ENCODE assay signal across 37 cellular contexts in genomic region chr15:22890296-22890695, GRCh38.
"Had no signal": no experiment of that assay in that cellular context is flagged by ENCODE, and none has a peak within 500 bp of the region (broad histone marks: within the 10 kb centered on the region; RNA-seq: fewer than 3 reads in every experiment).

No MANE protein-coding gene starts in this region.

- H3K4me3 Mint-ChIP-seq: activated B cell treated with CpG ODN at 0.5 μM for 24 hours; activated CD4-positive, alpha-beta memory T cell treated with anti-CD3 and anti-CD28 coated beads for 36 hours; activated CD8-positive, alpha-beta memory T cell treated with anti-CD3 and anti-CD28 coated beads, Interleukin-2, amount 10 ng/mL, durations not matched to agents 7 days and 5 days; activated CD8-positive, alpha-beta T cell treated with anti-CD3 and anti-CD28 coated beads, Interleukin-2, amount 10 ng/mL, durations not matched to agents 7 days and 5 days; activated naive CD4-positive, alpha-beta T cell treated with anti-CD3 and anti-CD28 coated beads for 36 hours; activated naive CD4-positive, alpha-beta T cell treated with anti-CD3 and anti-CD28 coated beads, Interleukin-2, amount 50 U/mL, for 24 hours; activated naive CD8-positive, alpha-beta T cell treated with anti-CD3 and anti-CD28 coated beads for 36 hours; activated naive CD8-positive, alpha-beta T cell treated with anti-CD3 and anti-CD28 coated beads, Interleukin-2, amount 50 U/mL, for 24 hours; activated T-helper 1 cell treated with anti-CD3 and anti-CD28 coated beads, Interleukin-12 subunit alpha, Interleukin-12 subunit beta, Interleukin-2, Interleukin-4 antibody, amounts not matched to agents 30 ng/mL and 10 ng/mL and 1 ng/mL, durations not matched to agents 14 hours and 24 hours and 36 hours; brain; dendritic cell treated with granulocyte-macrophage colony-stimulating factor and Interleukin-4, amounts not matched to agents 40 ng/mL and 50 ng/mL, for 4 days; endodermal cell; T-helper 17 cell; T-helper 2 cell treated with Interferon-gamma antibody and Interleukin-4, amounts not matched to agents 5 μg/mL and 100 μg/mL, for 36 hours had no signal

- H3K4me1 Mint-ChIP-seq: activated B cell treated with CpG ODN at 0.5 μM for 24 hours; activated naive CD4-positive, alpha-beta T cell treated with anti-CD3 and anti-CD28 coated beads, Interleukin-2, amount 50 U/mL, for 24 hours; activated naive CD8-positive, alpha-beta T cell treated with anti-CD3 and anti-CD28 coated beads for 36 hours; activated naive CD8-positive, alpha-beta T cell treated with anti-CD3 and anti-CD28 coated beads, Interleukin-2, amount 50 U/mL, for 24 hours had no signal

- H3K9me3 Mint-ChIP-seq: activated B cell treated with CpG ODN at 0.5 μM for 24 hours; activated CD4-positive, alpha-beta memory T cell treated with anti-CD3 and anti-CD28 coated beads for 36 hours; activated naive CD4-positive, alpha-beta T cell treated with anti-CD3 and anti-CD28 coated beads for 36 hours; activated naive CD4-positive, alpha-beta T cell treated with anti-CD3 and anti-CD28 coated beads, Interleukin-2, amount 50 U/mL, for 24 hours; activated naive CD8-positive, alpha-beta T cell treated with anti-CD3 and anti-CD28 coated beads for 36 hours; activated naive CD8-positive, alpha-beta T cell treated with anti-CD3 and anti-CD28 coated beads, Interleukin-2, amount 50 U/mL, for 24 hours; activated T-helper 1 cell treated with anti-CD3 and anti-CD28 coated beads, Interleukin-12 subunit alpha, Interleukin-12 subunit beta, Interleukin-2, Interleukin-4 antibody, amounts not matched to agents 30 ng/mL and 10 ng/mL and 1 ng/mL, durations not matched to agents 14 hours and 24 hours and 36 hours; activated T-helper 2 cell treated with anti-CD3 and anti-CD28 coated beads, Interferon-gamma antibody, Interleukin-2, Interleukin-4, amounts not matched to agents 10 μg/mL and 5 μg/mL and 100 μg/mL, durations not matched to agents 14 hours and 24 hours and 36 hours; brain; dendritic cell treated with granulocyte-macrophage colony-stimulating factor and Interleukin-4, amounts not matched to agents 40 ng/mL and 50 ng/mL, for 4 days; endodermal cell; T-helper 2 cell treated with Interferon-gamma antibody and Interleukin-4, amounts not matched to agents 5 μg/mL and 100 μg/mL, for 36 hours had no signal

- H3K27ac Mint-ChIP-seq: activated B cell treated with CpG ODN at 0.5 μM for 24 hours; activated CD4-positive, alpha-beta memory T cell treated with anti-CD3 and anti-CD28 coated beads for 36 hours; activated CD8-positive, alpha-beta memory T cell treated with anti-CD3 and anti-CD28 coated beads, Interleukin-2, amount 10 ng/mL, durations not matched to agents 7 days and 5 days; activated CD8-positive, alpha-beta T cell treated with anti-CD3 and anti-CD28 coated beads, Interleukin-2, amount 10 ng/mL, durations not matched to agents 7 days and 5 days; activated naive CD4-positive, alpha-beta T cell treated with anti-CD3 and anti-CD28 coated beads for 36 hours; activated naive CD4-positive, alpha-beta T cell treated with anti-CD3 and anti-CD28 coated beads, Interleukin-2, amount 50 U/mL, for 24 hours; activated naive CD8-positive, alpha-beta T cell treated with anti-CD3 and anti-CD28 coated beads for 36 hours; activated naive CD8-positive, alpha-beta T cell treated with anti-CD3 and anti-CD28 coated beads, Interleukin-2, amount 50 U/mL, for 24 hours; activated T-helper 1 cell treated with anti-CD3 and anti-CD28 coated beads, Interleukin-12 subunit alpha, Interleukin-12 subunit beta, Interleukin-2, Interleukin-4 antibody, amounts not matched to agents 30 ng/mL and 10 ng/mL and 1 ng/mL, durations not matched to agents 14 hours and 24 hours and 36 hours; activated T-helper 2 cell treated with anti-CD3 and anti-CD28 coated beads, Interferon-gamma antibody, Interleukin-2, Interleukin-4, amounts not matched to agents 10 μg/mL and 5 μg/mL and 100 μg/mL, durations not matched to agents 14 hours and 24 hours and 36 hours; dendritic cell treated with granulocyte-macrophage colony-stimulating factor and Interleukin-4, amounts not matched to agents 40 ng/mL and 50 ng/mL, for 4 days; endodermal cell; T-helper 2 cell treated with Interferon-gamma antibody and Interleukin-4, amounts not matched to agents 5 μg/mL and 100 μg/mL, for 36 hours had no signal

- DNase-seq: activated B cell treated with CpG ODN at 0.5 μM for 24 hours; activated CD4-positive, alpha-beta memory T cell treated with anti-CD3 and anti-CD28 coated beads for 36 hours; activated CD4-positive, alpha-beta T cell treated with anti-CD3 and anti-CD28 coated beads for 48 hours; activated CD8-positive, alpha-beta memory T cell treated with anti-CD3 and anti-CD28 coated beads, Interleukin-2, amount 10 ng/mL, durations not matched to agents 7 days and 5 days; activated CD8-positive, alpha-beta memory T cell treated with anti-CD3 and anti-CD28 coated beads, Interleukin-2, amount 50 U/mL, for 4 hours; activated CD8-positive, alpha-beta T cell treated with anti-CD3 and anti-CD28 coated beads, Interleukin-2, amount 10 ng/mL, durations not matched to agents 7 days and 5 days; activated effector memory CD4-positive, alpha-beta T cell treated with anti-CD3 and anti-CD28 coated beads, Interleukin-2, amount 50 U/mL, for 16 hours; activated naive CD4-positive, alpha-beta T cell treated with anti-CD3 and anti-CD28 coated beads for 36 hours; activated naive CD8-positive, alpha-beta T cell treated with anti-CD3 and anti-CD28 coated beads for 36 hours; activated naive CD8-positive, alpha-beta T cell treated with anti-CD3 and anti-CD28 coated beads, Interleukin-2, amount 50 U/mL, for 24 hours; activated T-cell treated with anti-CD3 and anti-CD28 coated beads, Interleukin-2, amount 50 U/mL, for 1 hour; activated T-cell treated with anti-CD3 and anti-CD28 coated beads, Interleukin-2, amount 50 U/mL, for 48 hours; adrenal gland; amygdala; central memory CD4-positive, alpha-beta T cell; cerebellar nuclear complex; effector memory CD4-positive, alpha-beta T cell; endodermal cell; foreskin fibroblast; heart left ventricle; T-helper 1 cell; T-helper 17 cell; T1000; WERI-Rb-1 had no signal

- H3K4me3 ChIP-seq: adrenal gland, ascending aorta, breast epithelium, cardiac muscle cell, coronary artery, dorsolateral prefrontal cortex, heart left ventricle had no signal

- H3K36me3 Mint-ChIP-seq: activated CD4-positive, alpha-beta memory T cell treated with anti-CD3 and anti-CD28 coated beads for 36 hours; activated CD8-positive, alpha-beta memory T cell treated with anti-CD3 and anti-CD28 coated beads, Interleukin-2, amount 10 ng/mL, durations not matched to agents 7 days and 5 days; activated naive CD4-positive, alpha-beta T cell treated with anti-CD3 and anti-CD28 coated beads, Interleukin-2, amount 50 U/mL, for 24 hours; activated naive CD8-positive, alpha-beta T cell treated with anti-CD3 and anti-CD28 coated beads for 36 hours had no signal

- H3K27me3 Mint-ChIP-seq: activated B cell treated with CpG ODN at 0.5 μM for 24 hours; activated CD4-positive, alpha-beta memory T cell treated with anti-CD3 and anti-CD28 coated beads for 36 hours; activated CD8-positive, alpha-beta memory T cell treated with anti-CD3 and anti-CD28 coated beads, Interleukin-2, amount 10 ng/mL, durations not matched to agents 7 days and 5 days; activated naive CD4-positive, alpha-beta T cell treated with anti-CD3 and anti-CD28 coated beads, Interleukin-2, amount 50 U/mL, for 24 hours; activated naive CD8-positive, alpha-beta T cell treated with anti-CD3 and anti-CD28 coated beads for 36 hours; activated naive CD8-positive, alpha-beta T cell treated with anti-CD3 and anti-CD28 coated beads, Interleukin-2, amount 50 U/mL, for 24 hours; brain; dendritic cell treated with granulocyte-macrophage colony-stimulating factor and Interleukin-4, amounts not matched to agents 40 ng/mL and 50 ng/mL, for 4 days; T-helper 17 cell had no signal

- ATAC-seq: activated CD4-positive, CD25-positive, alpha-beta regulatory T cell treated with anti-CD3 and anti-CD28 coated beads, Interleukin-2, amount 50 U/mL, for 24 hours; activated CD8-positive, alpha-beta memory T cell treated with anti-CD3 and anti-CD28 coated beads, Interleukin-2, amount 10 ng/mL, durations not matched to agents 7 days and 5 days; activated CD8-positive, alpha-beta T cell treated with anti-CD3 and anti-CD28 coated beads, Interleukin-2, amount 10 ng/mL, durations not matched to agents 7 days and 5 days; activated naive CD8-positive, alpha-beta T cell treated with anti-CD3 and anti-CD28 coated beads, Interleukin-2, amount 50 U/mL, for 24 hours; esophagus mucosa; heart left ventricle; T-helper 17 cell had no signal
